In the genomic region with DNA sequence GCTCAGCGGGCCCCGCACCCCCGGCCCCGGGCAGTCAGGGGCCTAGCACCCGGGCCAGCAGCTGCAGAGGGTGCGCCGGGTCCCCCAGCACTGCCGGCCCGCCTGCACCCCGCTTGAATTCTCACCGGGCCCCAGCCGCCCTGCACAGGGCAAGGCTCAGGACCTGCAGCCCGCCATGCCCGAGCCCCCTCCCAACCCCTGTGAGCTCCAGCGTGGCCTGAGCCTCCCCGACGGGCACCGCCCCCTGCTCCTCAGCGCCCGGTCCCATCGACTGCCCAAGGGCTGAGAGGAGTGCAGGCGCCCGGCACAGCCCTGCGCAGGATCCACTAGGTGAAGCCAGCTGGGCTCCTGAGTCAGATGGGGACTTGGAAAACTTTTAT, we compare ENCODE assay signal across 18 cellular contexts. TPM values are rescaled to one million over a fixed set of nuclear protein-coding genes. Genes with fewer than 3 reads are reported as not detected.
DNase-seq lines count a peak whose midpoint lies in the region; ATAC-seq, FAIRE-seq and TF ChIP-seq lines count a peak whose summit lies in the region.
"Had no signal": no experiment of that assay in that cellular context is flagged by ENCODE, and none has a peak within 500 bp of the region (broad histone marks: within the 10 kb centered on the region; RNA-seq: fewer than 3 reads in every experiment).

No MANE protein-coding gene starts in this region.

- H3K9me3 Mint-ChIP-seq in activated CD4-positive, alpha-beta T cell treated with anti-CD3 and anti-CD28 coated beads, Interleukin-2, amount 10 ng/mL, durations not matched to agents 24 days and 14 days: no peaks in the 10 kb centered on the region
- H3K9me3 Mint-ChIP-seq in activated naive CD8-positive, alpha-beta T cell treated with anti-CD3 and anti-CD28 coated beads, Interleukin-2, amount 50 U/mL, for 24 hours: no peaks in the 10 kb centered on the region
- no peaks in the 10 kb centered on the region for H3K9me3 Mint-ChIP-seq in neural progenitor cell

- no peaks in the 10 kb centered on the region for H4K20me1 ChIP-seq in neural progenitor cell (ENCODE audit: low read depth)

- no peaks in the 10 kb centered on the region for H3K27me3 Mint-ChIP-seq in activated CD4-positive, alpha-beta T cell treated with anti-CD3 and anti-CD28 coated beads, Interleukin-2, amount 10 ng/mL, durations not matched to agents 24 days and 14 days
- H3K27me3 Mint-ChIP-seq in activated naive CD8-positive, alpha-beta T cell treated with anti-CD3 and anti-CD28 coated beads, Interleukin-2, amount 50 U/mL, for 24 hours: peaks cover 3% of the 10 kb centered on the region
- H3K27me3 Mint-ChIP-seq in neural progenitor cell (ENCODE audit: insufficient read depth, low read depth): peaks cover 7% of the 10 kb centered on the region

- no peak for FAIRE-seq in HTR-8/SVneo (lab: Jason Lieb, UNC)
- FAIRE-seq: bronchial epithelial cell, endothelial cell of umbilical vein had no signal

- peak overlapping the region; percentile 72 for H3K4me3 Mint-ChIP-seq in activated CD4-positive, alpha-beta T cell treated with anti-CD3 and anti-CD28 coated beads, Interleukin-2, amount 10 ng/mL, durations not matched to agents 24 days and 14 days
- H3K4me3 Mint-ChIP-seq in activated naive CD8-positive, alpha-beta T cell treated with anti-CD3 and anti-CD28 coated beads, Interleukin-2, amount 50 U/mL, for 24 hours: peak overlapping the region; percentile 71
- peak overlapping the region; percentile 76 for H3K4me3 Mint-ChIP-seq in neural progenitor cell

- intact Hi-C loops in activated CD4-positive, alpha-beta T cell treated with anti-CD3 and anti-CD28 coated beads, Interleukin-2, amount 10 ng/mL, durations not matched to agents 24 days and 14 days (cut with micrococcal nuclease): loop anchor here (5.0 to 10.0 kb wide), 2 partner anchors 85 to 102 kb away; a partner anchor contains a TSS

- ATAC-seq in activated naive CD8-positive, alpha-beta T cell treated with anti-CD3 and anti-CD28 coated beads, Interleukin-2, amount 50 U/mL, for 24 hours: no peak
- ATAC-seq: heart left ventricle had no signal

- no peak overlapping the region for H3K27ac ChIP-seq in neural progenitor cell
- H3K27ac ChIP-seq in WERI-Rb-1: no peak overlapping the region
- H3K27ac ChIP-seq: vagina had no signal

- peaks cover 8% of the 10 kb centered on the region for H3K4me1 ChIP-seq in neural progenitor cell

- no peak overlapping the region for H2AFZ ChIP-seq in neural progenitor cell (replicated peaks)

- H3K36me3 ChIP-seq in H7 (replicated peaks; ENCODE audit: control insufficient read depth, insufficient read depth, low read length) (no peaks in the 10 kb centered on the region), neural progenitor cell (no peaks in the 10 kb centered on the region), WERI-Rb-1 (peaks cover 19% of the 10 kb centered on the region)
- H3K36me3 ChIP-seq: vagina had no signal

- H3K9me3 ChIP-seq in neural progenitor cell (ENCODE audit: low read depth): no peaks in the 10 kb centered on the region
- H3K9me3 ChIP-seq in WERI-Rb-1 (ENCODE audit: severe bottlenecking): no peaks in the 10 kb centered on the region
- H3K9me3 ChIP-seq: heart left ventricle, vagina had no signal

- TF ChIP-seq CTCF in neural progenitor cell (IDR thresholded peaks at IDR 0.05) (no peak), WERI-Rb-1 (IDR thresholded peaks at IDR 0.05; ENCODE audit: low read depth, low read length) (no peak)

- no peaks in the 10 kb centered on the region for H3K27me3 ChIP-seq in H7 (ENCODE audit: control insufficient read depth, insufficient read depth, low read length)
- H3K27me3 ChIP-seq in neural progenitor cell: no peaks in the 10 kb centered on the region
- no peaks in the 10 kb centered on the region for H3K27me3 ChIP-seq in WERI-Rb-1 (ENCODE audit: insufficient read depth, low read depth, severe bottlenecking)
- H3K27me3 ChIP-seq: heart left ventricle, vagina had no signal

- peaks cover 31% of the 10 kb centered on the region for H3K36me3 Mint-ChIP-seq in activated CD4-positive, alpha-beta T cell treated with anti-CD3 and anti-CD28 coated beads, Interleukin-2, amount 10 ng/mL, durations not matched to agents 24 days and 14 days (ENCODE audit: low read depth)
- H3K36me3 Mint-ChIP-seq in activated naive CD8-positive, alpha-beta T cell treated with anti-CD3 and anti-CD28 coated beads, Interleukin-2, amount 50 U/mL, for 24 hours (ENCODE audit: low read depth): peaks cover 39% of the 10 kb centered on the region
- peaks cover 2% of the 10 kb centered on the region for H3K36me3 Mint-ChIP-seq in neural progenitor cell

- peak overlapping the region; percentile 75 for H3K27ac Mint-ChIP-seq in activated CD4-positive, alpha-beta T cell treated with anti-CD3 and anti-CD28 coated beads, Interleukin-2, amount 10 ng/mL, durations not matched to agents 24 days and 14 days
- peak overlapping the region; percentile 73 for H3K27ac Mint-ChIP-seq in activated naive CD8-positive, alpha-beta T cell treated with anti-CD3 and anti-CD28 coated beads, Interleukin-2, amount 50 U/mL, for 24 hours
- no peak overlapping the region for H3K27ac Mint-ChIP-seq in neural progenitor cell

- peaks cover 49% of the 10 kb centered on the region for H3K79me2 ChIP-seq in neural progenitor cell (ENCODE audit: low read depth)

- H3F3A ChIP-seq in neural progenitor cell (ENCODE audit: low read depth): peaks cover 12% of the 10 kb centered on the region

- H3K4me2 ChIP-seq in neural progenitor cell: no peak overlapping the region

- H3K4me3 ChIP-seq in H7 (ENCODE audit: insufficient read depth, low read depth, low read length) (peak overlapping the region; percentile 75; the same call in 1 of the 2 replicates), neural progenitor cell (no peak overlapping the region), WERI-Rb-1 (ENCODE audit: low read depth, low read length) (no peak overlapping the region)

- DNase-seq in activated CD4-positive, alpha-beta T cell treated with anti-CD3 and anti-CD28 coated beads, Interleukin-2, amount 10 ng/mL, durations not matched to agents 24 days and 14 days: no peak
- DNase-seq in activated CD4-positive, alpha-beta T cell treated with anti-CD3 and anti-CD28 coated beads, Interleukin-2, amount 50 U/mL, for 4 hours: no peak
- no peak for DNase-seq in H7
- DNase-seq in activated naive CD8-positive, alpha-beta T cell treated with anti-CD3 and anti-CD28 coated beads, Interleukin-2, amount 50 U/mL, for 24 hours: no peak
- DNase-seq in neural progenitor cell (ENCODE audit: low spot score): no peak
- DNase-seq in A172 (ENCODE audit: low spot score): no peak
- DNase-seq in WERI-Rb-1: no peak
- no peak for DNase-seq in HTR-8/SVneo (ENCODE audit: insufficient read length, low spot score)
- DNase-seq: ACHN, DMS79 treated with DMSO at 0.1 percent for 48 hours, NCI-H1048, occipital lobe, OCI-M1, T1000 had no signal

- H3K9ac ChIP-seq in neural progenitor cell: no peak overlapping the region

- peaks cover 27% of the 10 kb centered on the region for H3K4me1 Mint-ChIP-seq in activated CD4-positive, alpha-beta T cell treated with anti-CD3 and anti-CD28 coated beads, Interleukin-2, amount 10 ng/mL, durations not matched to agents 24 days and 14 days
- peaks cover 42% of the 10 kb centered on the region for H3K4me1 Mint-ChIP-seq in activated naive CD8-positive, alpha-beta T cell treated with anti-CD3 and anti-CD28 coated beads, Interleukin-2, amount 50 U/mL, for 24 hours
- peaks cover 22% of the 10 kb centered on the region for H3K4me1 Mint-ChIP-seq in neural progenitor cell

RNA-seq across cellular contexts. Expression of a gene that starts 1.7 kb away (rescaled TPM):
- total RNA-seq in activated CD4-positive, alpha-beta T cell treated with anti-CD3 and anti-CD28 coated beads, Interleukin-2, amount 10 ng/mL, durations not matched to agents 24 days and 14 days: 88.1 and 93.3 TPM in 2 replicates
- 27.2 and 27.9 TPM in 2 replicates for total RNA-seq in H7 (2014; rRNA removed; shearing (Covaris generic))
- total RNA-seq in neural progenitor cell (ENCODE audit: low replicate concordance): 54.0 and 77.3 TPM in 2 replicates
- total RNA-seq in A172 (2014; rRNA removed; shearing (Covaris generic)): 46.0 and 51.1 TPM in 2 replicates

RNA-seq across cellular contexts. Expression of a gene that starts 44.1 kb away (rescaled TPM):
- 51.2 and 53.5 TPM in 2 replicates for total RNA-seq in activated CD4-positive, alpha-beta T cell treated with anti-CD3 and anti-CD28 coated beads, Interleukin-2, amount 10 ng/mL, durations not matched to agents 24 days and 14 days
- total RNA-seq in H7 (2014; rRNA removed; shearing (Covaris generic)): 44.2 and 60.1 TPM in 2 replicates
- 67.4 and 76.5 TPM in 2 replicates for total RNA-seq in neural progenitor cell (ENCODE audit: low replicate concordance)
- total RNA-seq in A172 (2014; rRNA removed; shearing (Covaris generic)): 81.9 and 93.0 TPM in 2 replicates
